ENCODE assay signal across 1 cellular context in genomic region chr14:21308479-21309237, GRCh38.
TF ChIP-seq lines count a peak whose summit lies in the region.

No MANE protein-coding gene starts in this region.

TF ChIP-seq in A549, 52 proteins besides CTCF, POLR2A, EP300 and RAD21 (continued from another document):
- TF ChIP-seq, protein P1, sequence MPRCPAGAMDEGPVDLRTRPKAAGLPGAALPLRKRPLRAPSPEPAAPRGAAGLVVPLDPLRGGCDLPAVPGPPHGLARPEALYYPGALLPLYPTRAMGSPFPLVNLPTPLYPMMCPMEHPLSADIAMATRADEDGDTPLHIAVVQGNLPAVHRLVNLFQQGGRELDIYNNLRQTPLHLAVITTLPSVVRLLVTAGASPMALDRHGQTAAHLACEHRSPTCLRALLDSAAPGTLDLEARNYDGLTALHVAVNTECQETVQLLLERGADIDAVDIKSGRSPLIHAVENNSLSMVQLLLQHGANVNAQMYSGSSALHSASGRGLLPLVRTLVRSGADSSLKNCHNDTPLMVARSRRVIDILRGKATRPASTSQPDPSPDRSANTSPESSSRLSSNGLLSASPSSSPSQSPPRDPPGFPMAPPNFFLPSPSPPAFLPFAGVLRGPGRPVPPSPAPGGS (IDR thresholded peaks at IDR 0.05), result 0 out of 3 replicates have a peak, but pooled peaks have one; percentile 53
- TF ChIP-seq GATA3 (IDR thresholded peaks at IDR 0.05; ENCODE audit: borderline replicate concordance), result no peak
- TF ChIP-seq, protein P2, sequence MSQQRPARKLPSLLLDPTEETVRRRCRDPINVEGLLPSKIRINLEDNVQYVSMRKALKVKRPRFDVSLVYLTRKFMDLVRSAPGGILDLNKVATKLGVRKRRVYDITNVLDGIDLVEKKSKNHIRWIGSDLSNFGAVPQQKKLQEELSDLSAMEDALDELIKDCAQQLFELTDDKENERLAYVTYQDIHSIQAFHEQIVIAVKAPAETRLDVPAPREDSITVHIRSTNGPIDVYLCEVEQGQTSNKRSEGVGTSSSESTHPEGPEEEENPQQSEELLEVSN (IDR thresholded peaks at IDR 0.05; ENCODE audit: borderline replicate concordance, low read depth), result peak; percentile 71; the same call in 1 of the 2 replicates
- peak; percentile 97 for TF ChIP-seq MYC (IDR thresholded peaks at IDR 0.05; ENCODE audit: borderline replicate concordance, low read length)
TF ChIP-seq in A549: peak in this region for 7.
